8 cellular contexts compared by ENCODE assay signal in the genomic region with DNA sequence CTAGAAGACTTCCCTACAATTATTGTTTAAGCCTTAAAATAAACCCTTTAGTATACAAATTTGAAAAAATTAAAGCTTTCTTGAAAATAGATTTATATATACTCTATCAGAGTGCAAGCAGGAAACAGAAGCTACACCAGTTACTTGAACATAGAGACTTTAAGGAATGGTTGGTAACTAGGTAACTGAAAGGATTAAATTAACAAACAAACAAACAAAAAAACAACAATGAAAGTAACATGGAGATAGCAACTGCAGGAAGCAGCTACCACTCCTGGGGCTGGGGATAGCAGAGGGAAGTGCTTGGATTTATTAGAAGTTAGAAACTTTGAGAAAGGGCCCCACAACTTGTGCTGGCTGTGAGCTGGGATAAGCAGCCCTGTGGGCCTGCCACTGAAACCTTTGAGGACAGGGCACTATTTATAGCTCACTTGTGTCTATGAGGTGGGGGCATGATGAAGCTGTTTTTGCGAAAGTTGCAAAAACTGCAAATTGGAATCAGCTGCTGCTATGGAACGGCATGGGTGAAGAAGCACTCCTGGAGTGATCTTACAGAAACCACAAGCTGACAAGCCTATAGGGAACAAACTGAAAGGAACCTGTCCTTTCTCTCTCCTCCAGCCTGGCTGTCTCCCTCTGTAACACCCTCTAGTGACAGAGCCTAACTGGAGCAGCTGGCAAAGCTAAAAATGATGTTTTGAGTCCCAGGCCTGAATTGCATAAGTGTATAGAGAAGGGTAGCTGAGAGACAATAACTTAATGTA.
A peak's percentile ranks its signal among the peaks of the same experiment; 100 is the strongest.
DNase-seq lines count a peak whose midpoint lies in the region; ATAC-seq, FAIRE-seq and TF ChIP-seq lines count a peak whose summit lies in the region.

No MANE protein-coding gene starts in this region.

- CTCF ChIA-PET in A549 (lab: Yijun Ruan, JAX): interaction anchor here (0.5 to 1.4 kb wide), 9 partner anchors 11 to 564 kb away, joined by 3 to 5 read pairs (median 3); no protein-coding TSS in a partner anchor

- no peak overlapping the region for H3K4me3 ChIP-seq in A549
- no peak overlapping the region for H3K4me3 ChIP-seq in lower leg skin (ENCODE audit: low read depth, poor library complexity, severe bottlenecking)

- no peak for TF ChIP-seq EP300 in A549 (IDR thresholded peaks at IDR 0.05)

- H3K4me1 ChIP-seq in A549: peaks cover 12% of the 10 kb centered on the region; the same call in 1 of the 3 replicates

- WGBS in A549 (ENCODE audit: missing lambda C conversion rate): 48% methylated on average over 2 of the region's 2 CpGs
- 7 to 11% methylated on average over 2 of the region's 2 CpGs for WGBS in lower leg skin, 2 donors

- H3K9me3 ChIP-seq in A549: no peaks in the 10 kb centered on the region

- no peak for TF ChIP-seq POLR2A in A549 (IDR thresholded peaks at IDR 0.05; ENCODE audit: low read length)
- no peak for TF ChIP-seq POLR2A in lower leg skin (IDR thresholded peaks at IDR 0.05)

- POLR2A ChIA-PET in A549 (lab: Yijun Ruan, JAX): interaction anchor here (0.9 kb wide), 1 partner anchor 8 kb away, joined by 3 read pairs; no protein-coding TSS in a partner anchor

- no peak for FAIRE-seq in A549 (lab: Jason Lieb, UNC)

- intact Hi-C loops in lower leg skin (cut with DNase I; ENCODE audit: low total_unique reads): no loop called here

- peak overlapping the region; percentile 17 for H3K27ac Mint-ChIP-seq in memory B cell

- H3K27ac ChIP-seq in A549: peak overlapping the region; percentile 3 to 60; a peak in 2 of 6 replicates

- H3K4me1 Mint-ChIP-seq in memory B cell: peaks cover 3% of the 10 kb centered on the region

- no peaks in the 10 kb centered on the region for H3K27me3 Mint-ChIP-seq in memory B cell

- TF ChIP-seq RAD21 in A549 (conservative IDR thresholded peaks at IDR 0.05 in 1 of 2, IDR thresholded peaks at IDR 0.05 in 1 of 2): peak in 1 of 2 experiments; percentile 33; a peak in 1 of 5 replicates

- TF ChIP-seq CTCF in A549 (IDR thresholded peaks at IDR 0.05) (peak; percentile 41), GM12873 (IDR thresholded peaks at IDR 0.05; ENCODE audit: insufficient read depth, low read depth, low read length, missing control alignments) (peak; percentile 59), lower leg skin (IDR thresholded peaks at IDR 0.05) (no peak)

- H3K4me2 ChIP-seq in A549: peak overlapping the region; percentile 49

- no peaks in the 10 kb centered on the region for H3K36me3 Mint-ChIP-seq in memory B cell

- ATAC-seq in A549 (peak; percentile 92), HG02973 (IDR thresholded peaks at IDR 0.05; ENCODE audit: unreplicated experiment) (peak; percentile 66), memory B cell (ENCODE audit: low read depth) (peak; percentile 42)

- no peak overlapping the region for H3K4me3 Mint-ChIP-seq in memory B cell

- DNase-seq in A549 (ENCODE audit: low read depth in 1 of 2, low spot score in 1 of 2) (peak; percentile 54 to 55), NCI-H774 (lab: John Stamatoyannopoulos, UW) (peak; percentile 24), dermis blood vessel endothelial cell (peak; percentile 37), memory B cell (ENCODE audit: low spot score in 2 of 2) (no peak), lower leg skin (ENCODE audit: low spot score in 2 of 2) (no peak)
- no peak for DNase-seq in activated CD4-positive, alpha-beta T cell treated with anti-CD3 and anti-CD28 coated beads, Interleukin-2, amount 50 U/mL, for 48 hours

- H3K9me3 Mint-ChIP-seq in memory B cell: no peaks in the 10 kb centered on the region

TF ChIP-seq in A549, 52 proteins besides CTCF, POLR2A, EP300 and RAD21:
- TF ChIP-seq NFE2L2 (conservative IDR thresholded peaks at IDR 0.05; ENCODE audit: low read length): no peak
- TF ChIP-seq SMC3 (IDR thresholded peaks at IDR 0.05): 0 out of 3 replicates have a peak, but pooled peaks have one; percentile 28
TF ChIP-seq in A549: peak in this region for 1.

Comparison
In these comparisons a context has a peak if more than half of its experiments do, and no peak if none do; other contexts are left out.
1. ATAC-seq: peak in every context shown above with its lines; median percentile 92 in A549; 66 in HG02973; 42 in memory B cell.
2. DNase-seq: peak in A549 (2 of 2), NCI-H774 (single experiment) and dermis blood vessel endothelial cell (single experiment); none in memory B cell (0 of 2), lower leg skin (0 of 2) and activated CD4-positive, alpha-beta T cell treated with anti-CD3 and anti-CD28 coated beads, Interleukin-2, amount 50 U/mL, for 48 hours (0 of 2).
3. CTCF ChIP-seq: peak in A549 (single experiment) and GM12873 (single experiment); none in lower leg skin (0 of 3).